ENCODE assay signal across 14 cellular contexts in the genomic region with DNA sequence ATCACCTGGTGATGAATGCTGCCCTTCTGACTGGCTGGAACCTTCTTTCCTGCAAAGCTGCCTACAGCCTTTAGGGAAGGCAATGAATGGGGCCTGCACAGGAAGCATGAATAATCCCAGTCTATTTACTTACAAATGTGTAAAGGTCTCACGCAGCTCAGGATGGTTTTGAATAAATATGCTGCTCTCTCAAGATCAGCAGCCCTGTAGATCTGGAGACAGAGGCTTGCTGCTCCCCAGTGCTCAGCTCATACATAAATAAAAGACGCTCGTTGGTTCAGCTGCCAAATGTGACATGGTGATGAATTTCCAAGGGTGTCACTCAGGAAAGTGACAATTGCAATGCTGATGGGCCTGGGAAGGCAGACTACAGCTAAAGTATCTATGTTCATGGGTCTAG.
"Had no signal": no experiment of that assay in that cellular context is flagged by ENCODE, and none has a peak within 500 bp of the region (broad histone marks: within the 10 kb centered on the region; RNA-seq: fewer than 3 reads in every experiment).

No MANE protein-coding gene starts in this region.

- H3K27ac Mint-ChIP-seq: activated CD4-positive, alpha-beta memory T cell treated with anti-CD3 and anti-CD28 coated beads, Interleukin-2, amount 10 ng/mL, durations not matched to agents 7 days and 5 days; endodermal cell; stimulated activated memory B cell treated with anti-CD40 and anti-IgM and Interleukin-4, amounts not matched to agents 10 μg/mL and 1 μg/mL and 100 μg/mL, for 72 hours had no signal

- H3K9me3 ChIP-seq: gastrocnemius medialis, heart right ventricle, lower lobe of right lung, ovary had no signal

- ATAC-seq: activated T-cell treated with anti-CD3 and anti-CD28 coated beads, Interleukin-2, amount 50 U/mL, for 4 hours; gastrocnemius medialis; heart right ventricle; left colon; lower lobe of right lung; stimulated activated memory B cell treated with anti-CD40 and anti-IgM and Interleukin-4, amounts not matched to agents 10 μg/mL and 1 μg/mL and 100 μg/mL, for 72 hours had no signal

- H3K9me3 Mint-ChIP-seq: activated T-cell treated with anti-CD3 and anti-CD28 coated beads, Interleukin-2, amount 50 U/mL, for 4 hours; endodermal cell had no signal

- H3K4me1 Mint-ChIP-seq: activated CD4-positive, alpha-beta memory T cell treated with anti-CD3 and anti-CD28 coated beads, Interleukin-2, amount 10 ng/mL, durations not matched to agents 7 days and 5 days; stimulated activated memory B cell treated with anti-CD40 and anti-IgM and Interleukin-4, amounts not matched to agents 10 μg/mL and 1 μg/mL and 100 μg/mL, for 72 hours had no signal

- H3K36me3 ChIP-seq: gastrocnemius medialis, heart right ventricle, lower lobe of right lung, ovary had no signal

- H3K27me3 Mint-ChIP-seq: activated CD4-positive, alpha-beta memory T cell treated with anti-CD3 and anti-CD28 coated beads, Interleukin-2, amount 10 ng/mL, durations not matched to agents 7 days and 5 days; stimulated activated memory B cell treated with anti-CD40 and anti-IgM and Interleukin-4, amounts not matched to agents 10 μg/mL and 1 μg/mL and 100 μg/mL, for 72 hours had no signal

- H3K4me3 Mint-ChIP-seq: activated CD4-positive, alpha-beta memory T cell treated with anti-CD3 and anti-CD28 coated beads, Interleukin-2, amount 10 ng/mL, durations not matched to agents 7 days and 5 days; activated T-cell treated with anti-CD3 and anti-CD28 coated beads, Interleukin-2, amount 50 U/mL, for 4 hours; endodermal cell; stimulated activated memory B cell treated with anti-CD40 and anti-IgM and Interleukin-4, amounts not matched to agents 10 μg/mL and 1 μg/mL and 100 μg/mL, for 72 hours had no signal

- H3K4me3 ChIP-seq: gastrocnemius medialis, heart right ventricle, lower lobe of right lung, ovary had no signal

- H3K27me3 ChIP-seq: gastrocnemius medialis, heart right ventricle, ovary had no signal

- H3K4me1 ChIP-seq: gastrocnemius medialis, heart right ventricle, lower lobe of right lung had no signal

- H3K36me3 Mint-ChIP-seq: stimulated activated memory B cell treated with anti-CD40 and anti-IgM and Interleukin-4, amounts not matched to agents 10 μg/mL and 1 μg/mL and 100 μg/mL, for 72 hours had no signal

- DNase-seq: activated CD4-positive, alpha-beta memory T cell treated with anti-CD3 and anti-CD28 coated beads, Interleukin-2, amount 10 ng/mL, durations not matched to agents 7 days and 5 days; activated CD4-positive, alpha-beta T cell treated with anti-CD3 and anti-CD28 coated beads for 4 hours; activated effector memory CD4-positive, alpha-beta T cell treated with Interleukin-2 at 50 U/mL for 16 hours; activated naive CD4-positive, alpha-beta T cell treated with anti-CD3 and anti-CD28 coated beads, Interleukin-2, amount 50 U/mL, for 16 hours; activated T-cell treated with anti-CD3 and anti-CD28 coated beads, Interleukin-2, amount 50 U/mL, for 4 hours; endodermal cell; gastrocnemius medialis; heart right ventricle; left colon; lower lobe of right lung; midbrain; ovary; stimulated activated CD4-positive, alpha-beta T cell treated with anti-CD3 and anti-CD28 coated beads, Interleukin-12 subunit alpha, Interleukin-12 subunit beta, amount 100 ng/mL, for 4 hours had no signal

- H3K27ac ChIP-seq: gastrocnemius medialis, heart right ventricle, lower lobe of right lung, ovary had no signal
